22 cellular contexts compared by ENCODE assay signal in the genomic region with DNA sequence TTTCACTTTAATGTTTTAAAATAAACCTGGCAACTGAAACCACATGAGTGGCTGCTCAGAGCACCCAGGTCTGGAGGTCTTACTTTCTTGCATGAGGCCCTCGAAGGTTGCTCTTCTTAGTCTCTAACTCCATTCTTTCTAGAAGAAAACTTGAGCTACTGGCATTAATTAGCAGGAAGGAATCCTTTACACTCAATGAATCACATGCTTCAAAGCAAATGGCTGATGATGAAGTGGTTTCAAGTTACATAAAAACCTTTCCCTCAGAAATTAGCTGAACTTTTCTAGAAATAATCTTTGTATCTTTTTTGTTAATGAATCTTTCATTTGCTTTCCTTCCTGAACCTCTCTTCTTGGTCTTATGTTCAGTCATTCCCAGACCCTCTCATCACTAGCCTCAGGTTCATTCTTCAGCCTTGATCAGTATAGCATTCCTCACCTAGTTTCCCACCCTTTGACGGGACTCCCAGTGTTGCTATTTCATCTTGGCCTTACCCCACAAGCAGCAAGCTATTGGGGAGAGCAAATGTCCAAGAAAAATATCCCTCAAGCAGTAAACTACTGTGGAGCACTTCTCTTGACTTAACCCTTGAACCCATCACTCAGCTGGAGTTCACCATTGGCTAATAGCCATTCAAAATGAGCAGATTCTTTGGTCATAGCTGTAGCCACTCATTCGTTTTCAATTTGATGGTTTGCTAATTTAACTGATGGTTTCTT.
A peak's percentile ranks its signal among the peaks of the same experiment; 100 is the strongest.
DNase-seq lines count a peak whose midpoint lies in the region; TF ChIP-seq lines count a peak whose summit lies in the region.
"Had no signal": no experiment of that assay in that cellular context is flagged by ENCODE, and none has a peak within 500 bp of the region (broad histone marks: within the 10 kb centered on the region; RNA-seq: fewer than 3 reads in every experiment).

No MANE protein-coding gene starts in this region.

- H3K4me3 ChIP-seq in choroid plexus epithelial cell (ENCODE audit: low read depth, low read length), result no peak overlapping the region
- H3K4me3 ChIP-seq: BLaER1 treated with 17β-estradiol and CSF1 and Interleukin-3, amounts not matched to agents 10 nM and 100 nM; SJCRH30 had no signal

- no peak for TF ChIP-seq CTCF in choroid plexus epithelial cell (conservative IDR thresholded peaks at IDR 0.05; ENCODE audit: low read depth, low read length)

- DNase-seq in DMS53 (lab: John Stamatoyannopoulos, UW) (peak; percentile 20), DMS53 treated with DMSO at 0.1 percent for 48 hours (lab: John Stamatoyannopoulos, UW; ENCODE audit: unreplicated experiment) (no peak), choroid plexus epithelial cell (ENCODE audit: low read depth) (peak; percentile 62), fibroblast of peridontal ligament (ENCODE audit: extremely low read depth) (peak; percentile 49), glomerular visceral epithelial cell (ENCODE audit: extremely low spot score) (no peak), islet precursor cell (no peak), NCI-H510A treated with DMSO at 0.1 percent for 48 hours (lab: John Stamatoyannopoulos, UW) (no peak), NCI-H2196 (lab: John Stamatoyannopoulos, UW; ENCODE audit: unreplicated experiment) (no peak)
- DNase-seq: ACHN; Caco-2; CD4-positive, alpha-beta memory T cell; DMS 273 treated with DMSO at 0.1 percent for 48 hours; KBM-7; MM.1S; NCI-H1048; NCI-H1417 treated with DMSO at 0.1 percent for 48 hours; NCI-H187 treated with DMSO at 0.1 percent for 48 hours; NCI-H2107; NCI-H226; NCI-H82; SJCRH30 had no signal

Comparison
In these comparisons a context has a peak if more than half of its experiments do, and no peak if none do; other contexts are left out.
1. DNase-seq: peak in DMS53 (single experiment), choroid plexus epithelial cell (single experiment) and fibroblast of peridontal ligament (single experiment); none in DMS53 treated with DMSO at 0.1 percent for 48 hours (single experiment), glomerular visceral epithelial cell (single experiment), islet precursor cell (single experiment), NCI-H510A treated with DMSO at 0.1 percent for 48 hours (single experiment) and NCI-H2196 (single experiment).